ENCODE assay signal across 19 cellular contexts in the genomic region with DNA sequence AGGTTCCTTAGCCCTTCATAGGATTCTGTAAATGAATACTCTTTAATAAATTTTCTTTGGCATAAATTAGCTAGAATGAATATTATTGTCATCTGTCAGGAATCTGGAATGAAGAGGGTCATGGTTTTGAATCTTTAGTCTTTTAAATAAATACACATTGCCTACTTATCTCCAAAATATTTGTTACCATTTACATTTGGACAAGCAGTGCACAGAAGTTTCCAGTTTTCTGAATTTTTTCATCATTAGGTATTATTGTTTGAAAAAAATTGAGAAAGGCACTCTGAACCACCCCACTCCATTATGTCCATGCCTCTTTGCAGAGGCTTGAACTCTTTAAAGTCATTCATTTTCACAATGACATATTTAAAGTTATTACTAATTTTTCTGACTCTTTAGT.
DNase-seq lines count a peak whose midpoint lies in the region; ATAC-seq and TF ChIP-seq lines count a peak whose summit lies in the region.
"Had no signal": no experiment of that assay in that cellular context is flagged by ENCODE, and none has a peak within 500 bp of the region (broad histone marks: within the 10 kb centered on the region; RNA-seq: fewer than 3 reads in every experiment).

No MANE protein-coding gene starts in this region.

- H3K4me1 ChIP-seq in adipocyte (ENCODE audit: control insufficient read depth, insufficient read depth, low read length), result no peaks in the 10 kb centered on the region
- H3K4me1 ChIP-seq: A549, BLaER1, Caco-2 had no signal

- H3K27me3 ChIP-seq in adipocyte (replicated peaks; ENCODE audit: control insufficient read depth, insufficient read depth, low read length), result no peaks in the 10 kb centered on the region
- H3K27me3 ChIP-seq: BLaER1 had no signal

- ATAC-seq in GM19395 (IDR thresholded peaks at IDR 0.05; ENCODE audit: unreplicated experiment), result no peak
- ATAC-seq: A549; CD8-positive, alpha-beta T cell; GM23338 had no signal

- H3K36me3 ChIP-seq in adipocyte (ENCODE audit: control insufficient read depth, insufficient read depth, low read length, severe bottlenecking), result no peaks in the 10 kb centered on the region
- H3K36me3 ChIP-seq: BLaER1 had no signal

- H3K4me3 ChIP-seq in AG10803 (ENCODE audit: low read length), result no peak overlapping the region
- H3K4me3 ChIP-seq in adipocyte (ENCODE audit: low read length), result no peak overlapping the region
- H3K4me3 ChIP-seq: A549, BLaER1, GM23338 had no signal

- H3K9ac ChIP-seq in adipocyte (ENCODE audit: low read length), result no peak overlapping the region
- H3K9ac ChIP-seq: BLaER1 had no signal

- DNase-seq in AG10803 (ENCODE audit: low read depth) (peak; percentile 21), HCEC 1CT (peak; percentile 11), adipocyte (ENCODE audit: low read depth) (peak; percentile 34), hepatic stellate cell (ENCODE audit: low spot score) (peak; percentile 7), NCI-H1694 (lab: John Stamatoyannopoulos, UW) (no peak), NCI-H446 (lab: John Stamatoyannopoulos, UW) (no peak)
- DNase-seq: 8988T; ACHN; Caco-2; CD4-positive, CD25-positive, alpha-beta regulatory T cell; CD8-positive, alpha-beta T cell; DMS153; DND-41; GF-D8; H9 had no signal

- TF ChIP-seq CTCF in AG10803 (conservative IDR thresholded peaks at IDR 0.05; ENCODE audit: low read length), result no peak

- no peaks in the 10 kb centered on the region for H3K9me3 ChIP-seq in adipocyte (ENCODE audit: control insufficient read depth, low read length)
- H3K9me3 ChIP-seq: A549, BLaER1, Caco-2 had no signal

Comparison
In these comparisons a context has a peak if more than half of its experiments do, and no peak if none do; other contexts are left out.
1. DNase-seq: peak in AG10803 (single experiment), HCEC 1CT (single experiment), adipocyte (single experiment) and hepatic stellate cell (single experiment); none in NCI-H1694 (single experiment) and NCI-H446 (0 of 2).